ENCODE assay signal across 2 cellular contexts in genomic region chr1:245963649-245964048, GRCh38.
TF ChIP-seq lines count a peak whose summit lies in the region.

No MANE protein-coding gene starts in this region.

TF ChIP-seq in GM23338, 12 proteins besides CTCF, POLR2A, EP300 and RAD21 (continued from another document):
- TF ChIP-seq, protein P1, sequence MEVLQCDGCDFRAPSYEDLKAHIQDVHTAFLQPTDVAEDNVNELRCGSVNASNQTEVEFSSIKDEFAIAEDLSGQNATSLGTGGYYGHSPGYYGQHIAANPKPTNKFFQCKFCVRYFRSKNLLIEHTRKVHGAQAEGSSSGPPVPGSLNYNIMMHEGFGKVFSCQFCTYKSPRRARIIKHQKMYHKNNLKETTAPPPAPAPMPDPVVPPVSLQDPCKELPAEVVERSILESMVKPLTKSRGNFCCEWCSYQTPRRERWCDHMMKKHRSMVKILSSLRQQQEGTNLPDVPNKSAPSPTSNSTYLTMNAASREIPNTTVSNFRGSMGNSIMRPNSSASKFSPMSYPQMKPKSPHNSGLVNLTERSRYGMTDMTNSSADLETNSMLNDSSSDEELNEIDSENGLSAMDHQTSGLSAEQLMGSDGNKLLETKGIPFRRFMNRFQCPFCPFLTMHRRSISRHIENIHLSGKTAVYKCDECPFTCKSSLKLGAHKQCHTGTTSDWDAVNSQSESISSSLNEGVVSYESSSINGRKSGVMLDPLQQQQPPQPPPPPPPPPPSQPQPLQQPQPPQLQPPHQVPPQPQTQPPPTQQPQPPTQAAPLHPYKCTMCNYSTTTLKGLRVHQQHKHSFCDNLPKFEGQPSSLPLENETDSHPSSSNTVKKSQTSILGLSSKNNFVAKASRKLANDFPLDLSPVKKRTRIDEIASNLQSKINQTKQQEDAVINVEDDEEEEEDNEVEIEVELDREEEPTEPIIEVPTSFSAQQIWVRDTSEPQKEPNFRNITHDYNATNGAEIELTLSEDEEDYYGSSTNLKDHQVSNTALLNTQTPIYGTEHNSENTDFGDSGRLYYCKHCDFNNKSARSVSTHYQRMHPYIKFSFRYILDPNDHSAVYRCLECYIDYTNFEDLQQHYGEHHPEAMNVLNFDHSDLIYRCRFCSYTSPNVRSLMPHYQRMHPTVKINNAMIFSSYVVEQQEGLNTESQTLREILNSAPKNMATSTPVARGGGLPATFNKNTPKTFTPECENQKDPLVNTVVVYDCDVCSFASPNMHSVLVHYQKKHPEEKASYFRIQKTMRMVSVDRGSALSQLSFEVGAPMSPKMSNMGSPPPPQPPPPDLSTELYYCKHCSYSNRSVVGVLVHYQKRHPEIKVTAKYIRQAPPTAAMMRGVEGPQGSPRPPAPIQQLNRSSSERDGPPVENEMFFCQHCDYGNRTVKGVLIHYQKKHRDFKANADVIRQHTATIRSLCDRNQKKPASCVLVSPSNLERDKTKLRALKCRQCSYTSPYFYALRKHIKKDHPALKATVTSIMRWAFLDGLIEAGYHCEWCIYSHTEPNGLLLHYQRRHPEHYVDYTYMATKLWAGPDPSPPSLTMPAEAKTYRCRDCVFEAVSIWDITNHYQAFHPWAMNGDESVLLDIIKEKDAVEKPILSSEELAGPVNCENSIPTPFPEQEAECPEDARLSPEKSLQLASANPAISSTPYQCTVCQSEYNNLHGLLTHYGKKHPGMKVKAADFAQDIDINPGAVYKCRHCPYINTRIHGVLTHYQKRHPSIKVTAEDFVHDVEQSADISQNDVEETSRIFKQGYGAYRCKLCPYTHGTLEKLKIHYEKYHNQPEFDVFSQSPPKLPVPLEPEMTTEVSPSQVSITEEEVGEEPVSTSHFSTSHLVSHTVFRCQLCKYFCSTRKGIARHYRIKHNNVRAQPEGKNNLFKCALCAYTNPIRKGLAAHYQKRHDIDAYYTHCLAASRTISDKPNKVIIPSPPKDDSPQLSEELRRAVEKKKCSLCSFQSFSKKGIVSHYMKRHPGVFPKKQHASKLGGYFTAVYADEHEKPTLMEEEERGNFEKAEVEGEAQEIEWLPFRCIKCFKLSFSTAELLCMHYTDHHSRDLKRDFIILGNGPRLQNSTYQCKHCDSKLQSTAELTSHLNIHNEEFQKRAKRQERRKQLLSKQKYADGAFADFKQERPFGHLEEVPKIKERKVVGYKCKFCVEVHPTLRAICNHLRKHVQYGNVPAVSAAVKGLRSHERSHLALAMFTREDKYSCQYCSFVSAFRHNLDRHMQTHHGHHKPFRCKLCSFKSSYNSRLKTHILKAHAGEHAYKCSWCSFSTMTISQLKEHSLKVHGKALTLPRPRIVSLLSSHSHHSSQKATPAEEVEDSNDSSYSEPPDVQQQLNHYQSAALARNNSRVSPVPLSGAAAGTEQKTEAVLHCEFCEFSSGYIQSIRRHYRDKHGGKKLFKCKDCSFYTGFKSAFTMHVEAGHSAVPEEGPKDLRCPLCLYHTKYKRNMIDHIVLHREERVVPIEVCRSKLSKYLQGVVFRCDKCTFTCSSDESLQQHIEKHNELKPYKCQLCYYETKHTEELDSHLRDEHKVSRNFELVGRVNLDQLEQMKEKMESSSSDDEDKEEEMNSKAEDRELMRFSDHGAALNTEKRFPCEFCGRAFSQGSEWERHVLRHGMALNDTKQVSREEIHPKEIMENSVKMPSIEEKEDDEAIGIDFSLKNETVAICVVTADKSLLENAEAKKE (CRISPR knock-in tag; IDR thresholded peaks at IDR 0.05), result no peak
- no peak for TF ChIP-seq ZNF114 (CRISPR knock-in tag; IDR thresholded peaks at IDR 0.05)
- TF ChIP-seq JUNB (IDR thresholded peaks at IDR 0.05; ENCODE audit: unreplicated experiment), result no peak
- no peak for TF ChIP-seq STAT1 (IDR thresholded peaks at IDR 0.05; ENCODE audit: unreplicated experiment)
- TF ChIP-seq CREB1 (CRISPR knock-in tag; IDR thresholded peaks at IDR 0.05; ENCODE audit: low read depth), result no peak

TF ChIP-seq in IMR-90, 13 proteins besides CTCF, POLR2A, EP300 and RAD21 (continued from another document):
- TF ChIP-seq, protein P2, sequence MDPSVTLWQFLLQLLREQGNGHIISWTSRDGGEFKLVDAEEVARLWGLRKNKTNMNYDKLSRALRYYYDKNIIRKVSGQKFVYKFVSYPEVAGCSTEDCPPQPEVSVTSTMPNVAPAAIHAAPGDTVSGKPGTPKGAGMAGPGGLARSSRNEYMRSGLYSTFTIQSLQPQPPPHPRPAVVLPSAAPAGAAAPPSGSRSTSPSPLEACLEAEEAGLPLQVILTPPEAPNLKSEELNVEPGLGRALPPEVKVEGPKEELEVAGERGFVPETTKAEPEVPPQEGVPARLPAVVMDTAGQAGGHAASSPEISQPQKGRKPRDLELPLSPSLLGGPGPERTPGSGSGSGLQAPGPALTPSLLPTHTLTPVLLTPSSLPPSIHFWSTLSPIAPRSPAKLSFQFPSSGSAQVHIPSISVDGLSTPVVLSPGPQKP (IDR thresholded peaks at IDR 0.05; ENCODE audit: borderline replicate concordance, low read depth, low read length), result no peak
- no peak for TF ChIP-seq FOS (IDR thresholded peaks at IDR 0.05; ENCODE audit: low read depth, low read length)
- TF ChIP-seq BHLHE40 (IDR thresholded peaks at IDR 0.05; ENCODE audit: low read depth, low read length), result no peak
- no peak for TF ChIP-seq CEBPB (IDR thresholded peaks at IDR 0.05; ENCODE audit: low read depth, low read length)
- TF ChIP-seq CHD1 (IDR thresholded peaks at IDR 0.05; ENCODE audit: low read depth, low read length), result no peak
- no peak for TF ChIP-seq MXI1 (IDR thresholded peaks at IDR 0.05; ENCODE audit: borderline replicate concordance, low read depth, low read length)
- no peak for TF ChIP-seq NFE2L2 (IDR thresholded peaks at IDR 0.05; ENCODE audit: low read depth, low read length)
- TF ChIP-seq SMC3 (IDR thresholded peaks at IDR 0.05; ENCODE audit: low read depth, low read length), result no peak
